In genomic region chr17:36949461-36949927, GRCh38 we compare ENCODE assay signal across 9 cellular contexts. TPM values are rescaled to one million over a fixed set of nuclear protein-coding genes. Genes with fewer than 3 reads are reported as not detected.
A peak's percentile ranks its signal among the peaks of the same experiment; 100 is the strongest.
DNase-seq lines count a peak whose midpoint lies in the region; ATAC-seq, FAIRE-seq and TF ChIP-seq lines count a peak whose summit lies in the region.
"Had no signal": no experiment of that assay in that cellular context is flagged by ENCODE, and none has a peak within 500 bp of the region (broad histone marks: within the 10 kb centered on the region; RNA-seq: fewer than 3 reads in every experiment).

No MANE protein-coding gene starts in this region.

- POLR2A ChIA-PET in PC-3 (lab: Charles Lee; ENCODE audit: unreplicated experiment) (interaction anchor here (0.7 kb wide), 1 partner anchor 26 kb away, joined by 4 read pairs; no protein-coding TSS in a partner anchor), endothelial cell of umbilical vein (lab: Charles Lee) (no interaction called here)

- peaks cover 43% of the 10 kb centered on the region for H3K36me3 Mint-ChIP-seq in nephron (ENCODE audit: low read depth)

- H3K4me2 ChIP-seq in PC-3 (ENCODE audit: low read length) (peak overlapping the region; percentile 88), endothelial cell of umbilical vein (ENCODE audit: insufficient read depth, low read length) (peak overlapping the region; percentile 88)

- DNase-seq in NCI-H2171 treated with DMSO at 0.1 percent for 48 hours (lab: John Stamatoyannopoulos, UW): peak; percentile 44
- no peak for DNase-seq in NCI-H2171 (lab: John Stamatoyannopoulos, UW)
- peak; percentile 15 for DNase-seq in PC-3
- no peak for DNase-seq in endothelial cell of umbilical vein (ENCODE audit: low read depth, low spot score)
- DNase-seq in stimulated activated CD4-positive, alpha-beta T cell treated with anti-CD3 and anti-CD28 coated beads, Interleukin-4, amount 100 ng/mL, for 1 hour: no peak
- DNase-seq in stimulated activated CD4-positive, alpha-beta T cell treated with anti-CD3 and anti-CD28 coated beads, Interleukin-1b, Interleukin-23, amount 100 ng/mL, for 48 hours: no peak

- H4K20me1 ChIP-seq in PC-3 (ENCODE audit: low read length) (peaks cover 20% of the 10 kb centered on the region), endothelial cell of umbilical vein (replicated peaks; ENCODE audit: control insufficient read depth, extremely low read depth, insufficient read depth, low read length) (no peaks in the 10 kb centered on the region)

- H2AFZ ChIP-seq in PC-3 (ENCODE audit: low read length): peak overlapping the region; percentile 87
- peak overlapping the region; percentile 81 for H2AFZ ChIP-seq in endothelial cell of umbilical vein (ENCODE audit: low read depth, low read length)

- H3K9me1 ChIP-seq in endothelial cell of umbilical vein (replicated peaks; ENCODE audit: control insufficient read depth, extremely low read depth, insufficient read depth, low read length): no peaks in the 10 kb centered on the region

- H3K9me3 ChIP-seq in PC-3 (ENCODE audit: low read length) (no peaks in the 10 kb centered on the region), endothelial cell of umbilical vein (replicated peaks; ENCODE audit: control insufficient read depth, insufficient read depth, low read length) (no peaks in the 10 kb centered on the region)

- peak overlapping the region; percentile 53 for H3K27ac ChIP-seq in PC-3 (ENCODE audit: low read length)
- H3K27ac ChIP-seq in endothelial cell of umbilical vein (ENCODE audit: insufficient read depth, low read depth, low read length): peak overlapping the region; percentile 27

- H3K79me2 ChIP-seq in PC-3 (ENCODE audit: low read length) (peaks cover 35% of the 10 kb centered on the region), endothelial cell of umbilical vein (ENCODE audit: control insufficient read depth, insufficient read depth, low read length) (peaks cover 16% of the 10 kb centered on the region)

- H3K9ac ChIP-seq in PC-3 (ENCODE audit: low read length) (peak overlapping the region; percentile 93), endothelial cell of umbilical vein (replicated peaks; ENCODE audit: extremely low read depth, insufficient read depth, low read length) (peak overlapping the region; percentile 68)

- dilution Hi-C loops in endothelial cell of umbilical vein (cut with MboI; ENCODE audit: extremely low pct_ligation_motif_present, low sequenced_read_pairs): no loop called here

- peak overlapping the region; percentile 83 for H3K4me3 ChIP-seq in PC-3 (ENCODE audit: low read length)
- peak overlapping the region; percentile 43 to 83 (median 69) for H3K4me3 ChIP-seq in endothelial cell of umbilical vein (replicated peaks in 1 of 3; ENCODE audit: insufficient read depth in 1 of 3, low read depth in 1 of 3, low read length in 3 of 3)

- TF ChIP-seq CTCF in PC-3 (conservative IDR thresholded peaks at IDR 0.05; ENCODE audit: low read depth, low read length) (no peak), endothelial cell of umbilical vein (IDR thresholded peaks at IDR 0.05; ENCODE audit: extremely low read depth in 1 of 2, insufficient read depth in 1 of 2, low read depth in 1 of 2, low read length in 2 of 2) (no peak), nephron (IDR thresholded peaks at IDR 0.05; ENCODE audit: unreplicated experiment in 3 of 3) (no peak)

- H3K36me3 ChIP-seq in PC-3 (ENCODE audit: low read depth, low read length) (peaks cover 9% of the 10 kb centered on the region), endothelial cell of umbilical vein (ENCODE audit: control insufficient read depth in 2 of 2, extremely low read depth in 1 of 2, insufficient read depth in 2 of 2, low read length in 2 of 2) (peaks cover 2 to 4% of the 10 kb centered on the region in 2 experiments)

- CTCF ChIA-PET in PC-3 (lab: Charles Lee): interaction anchor here (0.6 kb wide), 1 partner anchor 27 kb away, joined by 5 read pairs; no protein-coding TSS in a partner anchor
- CTCF ChIA-PET in endothelial cell of umbilical vein (lab: Charles Lee): interaction anchor here (0.9 to 1.7 kb wide), 10 partner anchors 11 to 424 kb away, joined by 3 to 21 read pairs (median 4); partner anchors contain the start of gene LHX1

- H3K27me3 ChIP-seq in PC-3 (ENCODE audit: low read length) (peaks cover 30% of the 10 kb centered on the region; the same call in 1 of the 2 replicates), endothelial cell of umbilical vein (ENCODE audit: control insufficient read depth in 2 of 2, insufficient read depth in 2 of 2, low read length in 2 of 2) (peaks cover 34 to 38% of the 10 kb centered on the region in 2 experiments)

- peak overlapping the region; percentile 92 to 95 (median 95) for H3K4me3 Mint-ChIP-seq in nephron

- H3K27ac Mint-ChIP-seq in nephron: peak overlapping the region; percentile 58 to 90 (median 85)

- peaks cover 43% of the 10 kb centered on the region for H3K27me3 Mint-ChIP-seq in nephron (ENCODE audit: low read depth)

- no peaks in the 10 kb centered on the region for H3K9me2 ChIP-seq in PC-3 (replicated peaks; ENCODE audit: low read length)

- TF ChIP-seq POLR2A in endothelial cell of umbilical vein (IDR thresholded peaks at IDR 0.05; ENCODE audit: low read depth, low read length): no peak

- no peaks in the 10 kb centered on the region for H3F3A ChIP-seq in PC-3 (ENCODE audit: low read length, unreplicated experiment)

- H3K4me1 Mint-ChIP-seq in nephron: peaks cover 25% of the 10 kb centered on the region

- no peaks in the 10 kb centered on the region for H3K9me3 Mint-ChIP-seq in nephron

- peak; percentile 62 for ATAC-seq in PC-3
- ATAC-seq in HG02763 (IDR thresholded peaks at IDR 0.05; ENCODE audit: unreplicated experiment): no peak

- TSS peak; percentile 38 for BruUV-seq in PC-3 (replicated peaks; lab: Mats Ljungman, UMichigan)
- BruUV-seq in endothelial cell of umbilical vein (replicated peaks; lab: Mats Ljungman, UMichigan): TSS peak; percentile 20

- FAIRE-seq in endothelial cell of umbilical vein (lab: Jason Lieb, UNC): no peak
- FAIRE-seq: endometrium had no signal

- H3K4me1 ChIP-seq in PC-3 (ENCODE audit: insufficient read depth, low read length) (peaks cover 12% of the 10 kb centered on the region), endothelial cell of umbilical vein (ENCODE audit: control insufficient read depth, extremely low read depth, insufficient read depth, low read length) (peaks cover 14% of the 10 kb centered on the region)

- intact Hi-C loops in PC-3 (cut with micrococcal nuclease): no loop called here
- intact Hi-C loops in endothelial cell of umbilical vein (cut with micrococcal nuclease): loop anchor here (2.0 to 5.0 kb wide), 3 partner anchors 97 to 347 kb away; partner anchors contain the start of gene MRM1

TF ChIP-seq in endothelial cell of umbilical vein, 7 proteins besides CTCF, POLR2A, EP300 and RAD21:
- TF ChIP-seq POLR2AphosphoS5 (IDR thresholded peaks at IDR 0.05; ENCODE audit: insufficient read depth, low read depth, low read length) (no peak), MYC (IDR thresholded peaks at IDR 0.05; ENCODE audit: low read depth, low read length) (no peak)
TF ChIP-seq in endothelial cell of umbilical vein: peak in this region for 0.

RNA-seq across cellular contexts. Expression of gene AATF, which starts 0.7 kb away (rescaled TPM):
- total RNA-seq in PC-3 (2014; rRNA removed) (25.5 and 25.9 TPM in 2 replicates), endothelial cell of umbilical vein (44.8 and 47.2 TPM in 2 replicates)
- 11.0 and 15.7 TPM in 2 replicates for polyA plus RNA-seq in endothelial cell of umbilical vein
- 16.5 and 17.7 TPM in 2 replicates for polyA plus RNA-seq in endothelial cell of umbilical vein (2011; cell fraction: cytosol; rRNA removed)
- polyA plus RNA-seq in endothelial cell of umbilical vein (2011; cell fraction: nucleus; rRNA removed): 14.3 and 18.2 TPM in 2 replicates
- polyA plus RNA-seq in endothelial cell of umbilical vein (2012): 39.9 and 47.6 TPM in 2 replicates
- 12.7 and 13.5 TPM in 2 replicates for polyA minus RNA-seq in endothelial cell of umbilical vein
- polyA minus RNA-seq in endothelial cell of umbilical vein (2011; cell fraction: cytosol; rRNA and poly(A)+ RNA removed): 31.6 TPM
- 12.0 and 14.4 TPM in 2 replicates for polyA minus RNA-seq in endothelial cell of umbilical vein (2011; cell fraction: nucleus; rRNA and poly(A)+ RNA removed)

RNA-seq across cellular contexts. Expression of gene LHX1, which starts 12.2 kb away (rescaled TPM):
- not detected in 2 replicates for total RNA-seq in PC-3 (2014; rRNA removed)
- total RNA-seq in endothelial cell of umbilical vein: not detected in 2 replicates
- not detected in 2 replicates for polyA plus RNA-seq in endothelial cell of umbilical vein
- not detected in 2 replicates for polyA plus RNA-seq in endothelial cell of umbilical vein (2011; cell fraction: cytosol; rRNA removed)
- polyA plus RNA-seq in endothelial cell of umbilical vein (2011; cell fraction: nucleus; rRNA removed): not detected in 2 replicates
- not detected in 2 replicates for polyA plus RNA-seq in endothelial cell of umbilical vein (2012)
- not detected in 2 replicates for polyA minus RNA-seq in endothelial cell of umbilical vein
- polyA minus RNA-seq in endothelial cell of umbilical vein (2011; cell fraction: cytosol; rRNA and poly(A)+ RNA removed): not detected
- not detected in 2 replicates for polyA minus RNA-seq in endothelial cell of umbilical vein (2011; cell fraction: nucleus; rRNA and poly(A)+ RNA removed)

Comparison
In these comparisons a context has a peak if more than half of its experiments do, and no peak if none do; other contexts are left out.
1. DNase-seq: peak in NCI-H2171 treated with DMSO at 0.1 percent for 48 hours (single experiment) and PC-3 (single experiment); none in NCI-H2171 (single experiment), endothelial cell of umbilical vein (single experiment), stimulated activated CD4-positive, alpha-beta T cell treated with anti-CD3 and anti-CD28 coated beads, Interleukin-4, amount 100 ng/mL, for 1 hour (single experiment) and stimulated activated CD4-positive, alpha-beta T cell treated with anti-CD3 and anti-CD28 coated beads, Interleukin-1b, Interleukin-23, amount 100 ng/mL, for 48 hours (single experiment).